Comparison of ENCODE assay signal across 24 cellular contexts in the genomic region with DNA sequence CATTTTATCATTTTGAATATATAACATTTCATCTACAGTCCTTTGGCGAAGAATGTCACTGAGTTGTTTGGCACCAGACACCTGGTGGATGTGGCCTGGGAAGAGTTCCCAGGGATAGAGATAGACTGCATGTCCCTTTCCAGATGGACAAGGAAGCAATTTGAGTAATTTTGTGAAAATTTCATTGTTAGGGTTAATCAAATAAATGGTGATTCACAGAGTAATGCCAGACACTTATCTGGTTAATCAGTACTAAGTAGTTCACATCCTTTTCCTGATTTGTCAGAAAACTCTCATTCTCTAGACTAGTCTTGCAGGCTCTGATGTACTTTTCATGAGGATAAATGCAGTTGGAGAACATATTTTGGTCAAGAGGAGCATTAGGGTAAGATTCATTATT. TPM values are rescaled to one million over a fixed set of nuclear protein-coding genes. Genes with fewer than 3 reads are reported as not detected.
"Had no signal": no experiment of that assay in that cellular context is flagged by ENCODE, and none has a peak within 500 bp of the region (broad histone marks: within the 10 kb centered on the region; RNA-seq: fewer than 3 reads in every experiment).

No MANE protein-coding gene starts in this region.

- H2AFZ ChIP-seq: parathyroid adenoma had no signal

- H3K4me3 ChIP-seq: coronary artery, heart left ventricle, lung, prostate gland, right lobe of liver, tibial artery, upper lobe of left lung, uterus had no signal

- H3K27ac Mint-ChIP-seq: naive thymus-derived CD4-positive, alpha-beta T cell; nephron progenitor cell; stimulated activated memory B cell treated with anti-CD40 and anti-IgM and Interleukin-4, amounts not matched to agents 10 μg/mL and 1 μg/mL and 100 μg/mL, for 72 hours; stimulated activated naive CD8-positive, alpha-beta T cell treated with anti-CD3 and anti-CD28 coated beads, Interleukin-15, Interleukin-2, amounts not matched to agents 100 ng/mL and 50 ng/mL, for 24 hours had no signal

- H3K79me2 ChIP-seq: parathyroid adenoma had no signal

- H3K27ac ChIP-seq: coronary artery, heart left ventricle, parathyroid adenoma, prostate gland, right lobe of liver, tibial artery, upper lobe of left lung, uterus had no signal

- H3K27me3 ChIP-seq: heart left ventricle, right lobe of liver, tibial artery, upper lobe of left lung, uterus had no signal

- H3K9me3 Mint-ChIP-seq: nephron progenitor cell; stimulated activated naive CD8-positive, alpha-beta T cell treated with anti-CD3 and anti-CD28 coated beads, Interleukin-15, Interleukin-2, amounts not matched to agents 100 ng/mL and 50 ng/mL, for 24 hours had no signal

- H3K36me3 Mint-ChIP-seq: stimulated activated memory B cell treated with anti-CD40 and anti-IgM and Interleukin-4, amounts not matched to agents 10 μg/mL and 1 μg/mL and 100 μg/mL, for 72 hours had no signal

- H3K9me3 ChIP-seq: heart left ventricle, prostate gland, right lobe of liver, tibial artery, upper lobe of left lung, uterus had no signal

- H3K9ac ChIP-seq: parathyroid adenoma had no signal

- H3K4me1 ChIP-seq: heart left ventricle, parathyroid adenoma, prostate gland, right lobe of liver, tibial artery, upper lobe of left lung, uterus had no signal

- H3K4me3 Mint-ChIP-seq: naive thymus-derived CD4-positive, alpha-beta T cell; nephron progenitor cell; stimulated activated memory B cell treated with anti-CD40 and anti-IgM and Interleukin-4, amounts not matched to agents 10 μg/mL and 1 μg/mL and 100 μg/mL, for 72 hours; stimulated activated naive CD8-positive, alpha-beta T cell treated with anti-CD3 and anti-CD28 coated beads, Interleukin-15, Interleukin-2, amounts not matched to agents 100 ng/mL and 50 ng/mL, for 24 hours had no signal

- H3K27me3 Mint-ChIP-seq: stimulated activated memory B cell treated with anti-CD40 and anti-IgM and Interleukin-4, amounts not matched to agents 10 μg/mL and 1 μg/mL and 100 μg/mL, for 72 hours; stimulated activated naive CD8-positive, alpha-beta T cell treated with anti-CD3 and anti-CD28 coated beads, Interleukin-15, Interleukin-2, amounts not matched to agents 100 ng/mL and 50 ng/mL, for 24 hours had no signal

- H3K36me3 ChIP-seq: prostate gland, right lobe of liver, tibial artery, upper lobe of left lung, uterus had no signal

- H3K4me1 Mint-ChIP-seq: naive thymus-derived CD4-positive, alpha-beta T cell; nephron progenitor cell; stimulated activated memory B cell treated with anti-CD40 and anti-IgM and Interleukin-4, amounts not matched to agents 10 μg/mL and 1 μg/mL and 100 μg/mL, for 72 hours had no signal

- DNase-seq: effector CD4-positive, alpha-beta T cell; heart left ventricle; hippocampal formation; islet precursor cell; left cardiac atrium; left ventricle myocardium superior; mesenchymal stem cell; naive thymus-derived CD4-positive, alpha-beta T cell; nephron progenitor cell; retina; right lobe of liver; stimulated activated CD4-positive, alpha-beta T cell treated with anti-CD3 and anti-CD28 coated beads, Interleukin-4, amount 100 ng/mL, for 24 hours; tibial artery; upper lobe of left lung; uterus had no signal

- ATAC-seq: esophagus mucosa; heart left ventricle; left cardiac atrium; left ventricle myocardium superior; naive thymus-derived CD4-positive, alpha-beta T cell; right lobe of liver; stimulated activated memory B cell treated with anti-CD40 and anti-IgM and Interleukin-4, amounts not matched to agents 10 μg/mL and 1 μg/mL and 100 μg/mL, for 72 hours had no signal

- FAIRE-seq: frontal cortex had no signal

RNA-seq across cellular contexts. Expression of a gene that starts 41.6 kb away (rescaled TPM):
- total RNA-seq: mononuclear cell; naive thymus-derived CD4-positive, alpha-beta T cell had no signal
- polyA plus RNA-seq: naive thymus-derived CD4-positive, alpha-beta T cell had no signal
